ENCODE assay signal across 28 cellular contexts in genomic region chr10:33347227-33347626, GRCh38. TPM values are rescaled to one million over a fixed set of nuclear protein-coding genes. Genes with fewer than 3 reads are reported as not detected.
A peak's percentile ranks its signal among the peaks of the same experiment; 100 is the strongest.
DNase-seq lines count a peak whose midpoint lies in the region; ATAC-seq and TF ChIP-seq lines count a peak whose summit lies in the region.
"Had no signal": no experiment of that assay in that cellular context is flagged by ENCODE, and none has a peak within 500 bp of the region (broad histone marks: within the 10 kb centered on the region; RNA-seq: fewer than 3 reads in every experiment).

No MANE protein-coding gene starts in this region.

- no peak overlapping the region for H2BK120ac ChIP-seq in IMR-90 (ENCODE audit: low read depth, low read length)

- no peaks in the 10 kb centered on the region for H3K36me3 ChIP-seq in ACC112 (ENCODE audit: insufficient read depth, low read length)
- no peaks in the 10 kb centered on the region for H3K36me3 ChIP-seq in IMR-90 (ENCODE audit: control insufficient read depth, insufficient read depth, low read length)
- H3K36me3 ChIP-seq: BE2C, transverse colon, WERI-Rb-1 had no signal

- peak; percentile 71 for DNase-seq in IMR-90
- peak; percentile 51 for DNase-seq in choroid plexus epithelial cell (ENCODE audit: low read depth)
- DNase-seq in iris pigment epithelial cell (ENCODE audit: low read depth) = peak; percentile 44
- DNase-seq in NCI-H2171 (lab: John Stamatoyannopoulos, UW) = no peak
- DNase-seq in kidney glomerular epithelial cell (lab: John Stamatoyannopoulos, UW) = no peak
- DNase-seq: activated CD4-positive, alpha-beta T cell treated with anti-CD3 and anti-CD28 coated beads, Interleukin-2, amount 10 ng/mL, durations not matched to agents 7 days and 5 days; activated effector memory CD4-positive, alpha-beta T cell treated with Interleukin-2 at 50 U/mL for 16 hours; activated T-cell treated with anti-CD3 and anti-CD28 coated beads, Interleukin-2, amount 50 U/mL, for 1 hour; anterior cingulate cortex; BE2C; caudate nucleus; CD8-positive, alpha-beta T cell; dorsolateral prefrontal cortex; glutamatergic neuron; left ventricle myocardium superior; NCI-H1694; NCI-H82; right cardiac atrium; RPMI8226; stimulated activated CD4-positive, alpha-beta T cell treated with anti-CD3 and anti-CD28 coated beads, Interleukin-12 subunit alpha, Interleukin-12 subunit beta, amount 100 ng/mL, for 4 hours; stimulated activated CD4-positive, alpha-beta T cell treated with anti-CD3 and anti-CD28 coated beads, Interleukin-4, amount 100 ng/mL, for 24 hours; T1000; transverse colon; WERI-Rb-1 had no signal

- no peak overlapping the region for H3K23ac ChIP-seq in IMR-90 (ENCODE audit: low read depth, low read length)

- TF ChIP-seq POLR2A in IMR-90 (IDR thresholded peaks at IDR 0.05; ENCODE audit: low read depth, low read length) = no peak

- dilution Hi-C loops in IMR-90 (cut with HindIII; ENCODE audit: low sequenced_read_pairs, unreplicated experiment) = no loop called here

- H2AK5ac ChIP-seq in IMR-90 (ENCODE audit: low read depth, low read length) = no peak overlapping the region; the same call in 1 of the 2 replicates

- TF ChIP-seq CTCF in IMR-90 (conservative IDR thresholded peaks at IDR 0.05; ENCODE audit: low read depth, low read length) (no peak), choroid plexus epithelial cell (conservative IDR thresholded peaks at IDR 0.05; ENCODE audit: low read depth, low read length) (no peak)

- POLR2A ChIA-PET in IMR-90 (lab: Charles Lee; ENCODE audit: unreplicated experiment) = no interaction called here

- no peak overlapping the region for H3K9ac ChIP-seq in IMR-90 (ENCODE audit: low read depth, low read length)

- H3K9me1 ChIP-seq in IMR-90 (ENCODE audit: insufficient read depth, low read length) = peaks cover 7% of the 10 kb centered on the region

- H4K20me1 ChIP-seq in IMR-90 (ENCODE audit: insufficient read depth, low read length) = no peaks in the 10 kb centered on the region

- in situ Hi-C loops in IMR-90 (cut with MboI; ENCODE audit: low sequenced_read_pairs) = loop anchor here (25.0 kb wide), 2 partner anchors 565 to 765 kb away; no protein-coding TSS in a partner anchor

- H3K9me3 ChIP-seq in IMR-90 (ENCODE audit: control insufficient read depth, insufficient read depth, low read length) = no peaks in the 10 kb centered on the region
- H3K9me3 ChIP-seq: BE2C, transverse colon had no signal

- H3K4me3 ChIP-seq in ACC112 (ENCODE audit: low read depth, low read length) (peak overlapping the region; percentile 46), IMR-90 (ENCODE audit: insufficient read depth, low read depth, low read length) (no peak overlapping the region), choroid plexus epithelial cell (ENCODE audit: low read depth, low read length) (no peak overlapping the region)
- H3K4me3 ChIP-seq: dorsolateral prefrontal cortex, transverse colon had no signal

- peaks cover 44% of the 10 kb centered on the region for H3K4me1 ChIP-seq in ACC112 (ENCODE audit: control insufficient read depth, insufficient read depth, low read length, unreplicated experiment)
- peaks cover 6% of the 10 kb centered on the region for H3K4me1 ChIP-seq in IMR-90 (ENCODE audit: control insufficient read depth, insufficient read depth, low read length)

- H3K4ac ChIP-seq in IMR-90 (ENCODE audit: low read depth, low read length) = no peak overlapping the region

- H3K14ac ChIP-seq in IMR-90 (replicated peaks; ENCODE audit: low read depth, low read length) = no peak overlapping the region

- H3K27me3 ChIP-seq in ACC112 (ENCODE audit: insufficient read depth, low read length) (no peaks in the 10 kb centered on the region), IMR-90 (ENCODE audit: control insufficient read depth, insufficient read depth, low read length) (no peaks in the 10 kb centered on the region)
- H3K27me3 ChIP-seq: BE2C, dorsolateral prefrontal cortex, transverse colon had no signal

- H4K5ac ChIP-seq in IMR-90 (ENCODE audit: low read depth, low read length) = peak overlapping the region; percentile 60; the same call in 1 of the 2 replicates

- H2AK9ac ChIP-seq in IMR-90 (replicated peaks; ENCODE audit: low read depth, low read length, poor library complexity) = no peak overlapping the region

- peaks cover 1 to 2% of the 10 kb centered on the region in 2 experiments; a peak in 1 of 4 replicates for H3K79me1 ChIP-seq in IMR-90 (ENCODE audit: low read depth in 1 of 2, low read length in 2 of 2)

- peak overlapping the region; percentile 42 for H2BK5ac ChIP-seq in IMR-90 (ENCODE audit: low read depth, low read length, poor library complexity, severe bottlenecking)

- H3K79me2 ChIP-seq in ACC112 (ENCODE audit: control insufficient read depth, insufficient read depth, low read length, unreplicated experiment) = no peaks in the 10 kb centered on the region

- H3K4me2 ChIP-seq in IMR-90 (ENCODE audit: low read depth, low read length) = peak overlapping the region; percentile 90; the same call in 1 of the 2 replicates

- WGBS in IMR-90 (ENCODE audit: extremely low coverage in 2 of 2, insufficient read length in 1 of 2), 2 experiments = no CpG with 5 or more reads among the region's 2 CpGs

- H4K91ac ChIP-seq in IMR-90 (ENCODE audit: insufficient read depth, low read depth, low read length) = no peak overlapping the region

- H2AFZ ChIP-seq in ACC112 (ENCODE audit: low read length, unreplicated experiment) (peak overlapping the region; percentile 82), IMR-90 (replicated peaks; ENCODE audit: low read length, poor library complexity) (no peak overlapping the region)

- no peak for TF ChIP-seq RAD21 in IMR-90 (IDR thresholded peaks at IDR 0.05; ENCODE audit: low read length)

- intact Hi-C loops in IMR-90 (cut with micrococcal nuclease) = no loop called here

- H2BK20ac ChIP-seq in IMR-90 (ENCODE audit: low read depth, low read length) = no peak overlapping the region

- CTCF ChIA-PET in IMR-90 (lab: Yijun Ruan, JAX) = no interaction called here

- ATAC-seq in IMR-90 (ENCODE audit: low read depth) (peak; percentile 55), HG02938 (IDR thresholded peaks at IDR 0.05; ENCODE audit: unreplicated experiment) (no peak), HG03520 (IDR thresholded peaks at IDR 0.05; ENCODE audit: unreplicated experiment) (no peak)
- ATAC-seq: activated naive CD4-positive, alpha-beta T cell treated with anti-CD3 and anti-CD28 coated beads, Interleukin-2, amount 50 U/mL, for 72 hours; CD8-positive, alpha-beta T cell; right cardiac atrium had no signal

- H3K18ac ChIP-seq in IMR-90 (ENCODE audit: low read depth, low read length) = peak overlapping the region; percentile 77

- H3K27ac ChIP-seq in ACC112 (ENCODE audit: low read depth, low read length) (peak overlapping the region; percentile 67), IMR-90 (ENCODE audit: insufficient read depth, low read length) (no peak overlapping the region; the same call in 1 of the 2 replicates)
- H3K27ac ChIP-seq: dorsolateral prefrontal cortex, transverse colon, WERI-Rb-1 had no signal

- H3K56ac ChIP-seq in IMR-90 (ENCODE audit: extremely low read depth, insufficient read depth, low read length) = no peak overlapping the region

- no TSS peak for BruUV-seq in IMR-90 (replicated peaks; lab: Mats Ljungman, UMichigan)

- no peak overlapping the region for H4K8ac ChIP-seq in IMR-90 (ENCODE audit: low read depth in 2 of 2, low read length in 2 of 2)

- H2BK15ac ChIP-seq in IMR-90 (ENCODE audit: low read depth, low read length) = no peak overlapping the region

TF ChIP-seq in IMR-90, 13 proteins besides CTCF, POLR2A, EP300 and RAD21:
- TF ChIP-seq MAFK (IDR thresholded peaks at IDR 0.05; ENCODE audit: low read depth, low read length) (peak; percentile 86), RCOR1 (IDR thresholded peaks at IDR 0.05; ENCODE audit: insufficient replicate concordance, low read length) (no peak)

RNA-seq across cellular contexts. Expression of gene NRP1, which starts 12.8 kb away (rescaled TPM):
- 191 and 227 TPM in 2 replicates for total RNA-seq in IMR-90 (2012; rRNA removed)
- polyA plus RNA-seq in IMR-90 (2012; rRNA removed) = 87.5 and 108 TPM in 2 replicates
- 35.8 and 44.6 TPM in 2 replicates for polyA plus RNA-seq in IMR-90 (2012; cell fraction: cytosol; rRNA removed)
- 31.3 and 126 TPM in 2 replicates for polyA plus RNA-seq in IMR-90 (2012; cell fraction: nucleus; rRNA removed; ENCODE audit: low replicate concordance)
- total RNA-seq: CD8-positive, alpha-beta T cell had no signal

Comparison
In these comparisons a context has a peak if more than half of its experiments do, and no peak if none do; other contexts are left out.
1. DNase-seq: peak in IMR-90 (single experiment), choroid plexus epithelial cell (single experiment) and iris pigment epithelial cell (single experiment); none in NCI-H2171 (single experiment) and kidney glomerular epithelial cell (single experiment).